Comparison of ENCODE assay signal across 1 cellular context in genomic region chr14:77000340-77001235, GRCh38.
TF ChIP-seq lines count a peak whose summit lies in the region.

No MANE protein-coding gene starts in this region.

TF ChIP-seq in HepG2, 621 proteins besides CTCF, POLR2A, EP300 and RAD21 (continued from another document):
- no peak for TF ChIP-seq LRRFIP1 (CRISPR knock-in tag; conservative IDR thresholded peaks at IDR 0.05)
- TF ChIP-seq ZNF10 (CRISPR knock-in tag; IDR thresholded peaks at IDR 0.05; ENCODE audit: borderline replicate concordance, low read depth) = no peak
- no peak for TF ChIP-seq MAFG (CRISPR knock-in tag; IDR thresholded peaks at IDR 0.05)
- TF ChIP-seq ZKSCAN5 (CRISPR knock-in tag; IDR thresholded peaks at IDR 0.05) = no peak
- TF ChIP-seq ZNF30 (CRISPR knock-in tag; IDR thresholded peaks at IDR 0.05) = no peak
- TF ChIP-seq GMEB2 (CRISPR knock-in tag; IDR thresholded peaks at IDR 0.05; ENCODE audit: low read depth) = no peak
- no peak for TF ChIP-seq RXRA (CRISPR knock-in tag; IDR thresholded peaks at IDR 0.05)
- TF ChIP-seq ZNF547 (CRISPR knock-in tag; IDR thresholded peaks at IDR 0.05) = no peak
- TF ChIP-seq KLF15 (CRISPR knock-in tag; IDR thresholded peaks at IDR 0.05; ENCODE audit: borderline replicate concordance) = no peak
- no peak for TF ChIP-seq ZNF350 (CRISPR knock-in tag; IDR thresholded peaks at IDR 0.05; ENCODE audit: borderline replicate concordance, low read depth)
- TF ChIP-seq GZF1 (CRISPR knock-in tag; IDR thresholded peaks at IDR 0.05) = no peak
- TF ChIP-seq SUZ12 (IDR thresholded peaks at IDR 0.05; ENCODE audit: low read depth, low read length) = no peak
- TF ChIP-seq ZBTB21 (CRISPR knock-in tag; IDR thresholded peaks at IDR 0.05) = no peak
- TF ChIP-seq TEAD3 (CRISPR knock-in tag; optimal IDR thresholded peaks at IDR 0.05; ENCODE audit: borderline replicate concordance) = no peak
- no peak for TF ChIP-seq CENPX (CRISPR knock-in tag; IDR thresholded peaks at IDR 0.05)
- TF ChIP-seq HDAC2 (CRISPR knock-in tag; IDR thresholded peaks at IDR 0.05) = no peak
- TF ChIP-seq PHB2 (IDR thresholded peaks at IDR 0.05; ENCODE audit: partially characterized antibody) = no peak
- TF ChIP-seq PATZ1 (CRISPR knock-in tag; IDR thresholded peaks at IDR 0.05) = no peak
